ENCODE assay signal across 8 cellular contexts in genomic region chr11:94544832-94545640, GRCh38. TPM values are rescaled to one million over a fixed set of nuclear protein-coding genes. Genes with fewer than 3 reads are reported as not detected.
DNase-seq lines count a peak whose midpoint lies in the region; ATAC-seq and TF ChIP-seq lines count a peak whose summit lies in the region.

No MANE protein-coding gene starts in this region.

- H3K27me3 ChIP-seq in DOHH2 (ENCODE audit: control insufficient read depth, low read length), result no peaks in the 10 kb centered on the region
- H3K27me3 ChIP-seq in Peyer's patch, result no peaks in the 10 kb centered on the region

- POLR2A ChIA-PET in naive thymus-derived CD8-positive, alpha-beta T cell (lab: Charles Lee), result interaction anchor here (1.6 kb wide), 1 partner anchor 33 kb away, joined by 6 read pairs; the partner anchor contains the start of gene C11orf97

- TF ChIP-seq POLR2A in Peyer's patch (IDR thresholded peaks at IDR 0.05), result peak; percentile 19 to 40

- DNase-seq in Peyer's patch, result peak in 2 of 3 donors; percentile 70 to 77
- DNase-seq in epithelial cell of esophagus (ENCODE audit: low read depth), result peak; percentile 58
- DNase-seq in naive thymus-derived CD8-positive, alpha-beta T cell, result peak in 2 of 10 donors; percentile 5 to 19
- DNase-seq in OCI-M1 (lab: John Stamatoyannopoulos, UW), result no peak
- no peak for DNase-seq in NCI-H1048 (lab: John Stamatoyannopoulos, UW)

- peak overlapping the region; percentile 96 for H3K4me2 ChIP-seq in DOHH2 (ENCODE audit: low read length)

- H3K27ac Mint-ChIP-seq in naive thymus-derived CD8-positive, alpha-beta T cell, result peak overlapping the region in 8 of 10 donors; percentile 7 to 83 (median 48)

- H3K36me3 Mint-ChIP-seq in naive thymus-derived CD8-positive, alpha-beta T cell, result peaks cover 0 to 2% (median 0%) of the 10 kb centered on the region in 3 donors

- ATAC-seq in naive thymus-derived CD8-positive, alpha-beta T cell, result no peak
- ATAC-seq in GM18909 (IDR thresholded peaks at IDR 0.05; ENCODE audit: poor library complexity, unreplicated experiment), result no peak
- ATAC-seq in activated CD4-positive, CD25-positive, alpha-beta regulatory T cell treated with anti-CD3 and anti-CD28 coated beads, Interleukin-2, amount 50 U/mL, for 24 hours, result no peak

- no peaks in the 10 kb centered on the region for H3K36me3 ChIP-seq in DOHH2 (ENCODE audit: control insufficient read depth, low read length)
- H3K36me3 ChIP-seq in Peyer's patch, result no peaks in the 10 kb centered on the region

- H3K9me2 ChIP-seq in DOHH2 (replicated peaks; ENCODE audit: control insufficient read depth, low read length), result no peaks in the 10 kb centered on the region

- no peaks in the 10 kb centered on the region for H3K27me3 Mint-ChIP-seq in naive thymus-derived CD8-positive, alpha-beta T cell

- no peaks in the 10 kb centered on the region for H3K9me3 ChIP-seq in DOHH2 (ENCODE audit: control insufficient read depth, insufficient read depth, low read length)
- H3K9me3 ChIP-seq in Peyer's patch, result no peaks in the 10 kb centered on the region

- peak overlapping the region; percentile 64 to 94 (median 78) for H3K4me3 Mint-ChIP-seq in naive thymus-derived CD8-positive, alpha-beta T cell

- H3K9me3 Mint-ChIP-seq in naive thymus-derived CD8-positive, alpha-beta T cell, result no peaks in the 10 kb centered on the region

- no peaks in the 10 kb centered on the region; the same call in 1 of the 2 replicates for H3K79me2 ChIP-seq in DOHH2 (ENCODE audit: control insufficient read depth, low read length)

- H3F3A ChIP-seq in DOHH2 (ENCODE audit: control insufficient read depth, insufficient read depth), result no peaks in the 10 kb centered on the region

- TF ChIP-seq CTCF in DOHH2 (IDR thresholded peaks at IDR 0.05; ENCODE audit: low read depth, low read length, poor library complexity, severe bottlenecking) (no peak), Peyer's patch (IDR thresholded peaks at IDR 0.05) (no peak), epithelial cell of esophagus (IDR thresholded peaks at IDR 0.05; ENCODE audit: insufficient read depth, low read depth, low read length, missing control alignments) (no peak)

- H3K4me1 ChIP-seq in DOHH2 (ENCODE audit: control insufficient read depth, low read length), result peaks cover 24% of the 10 kb centered on the region
- H3K4me1 ChIP-seq in Peyer's patch, result peaks cover 0 to 53% (median 2%) of the 10 kb centered on the region in 4 donors

- peaks cover 27 to 53% (median 45%) of the 10 kb centered on the region in 4 donors for H3K4me1 Mint-ChIP-seq in naive thymus-derived CD8-positive, alpha-beta T cell

- H3K27ac ChIP-seq in DOHH2 (ENCODE audit: low read depth, low read length) (no peak overlapping the region), Peyer's patch (peak overlapping the region; percentile 91 to 98 (median 95))

- H4K20me1 ChIP-seq in DOHH2 (ENCODE audit: control insufficient read depth, insufficient read depth, low read depth, low read length), result no peaks in the 10 kb centered on the region; the same call in 1 of the 2 replicates

- H3K4me3 ChIP-seq in DOHH2 (ENCODE audit: low read length) (peak overlapping the region; percentile 7; the same call in 1 of the 2 replicates), Peyer's patch (peak overlapping the region; percentile 69 to 85 (median 78)), epithelial cell of esophagus (ENCODE audit: low read length) (no peak overlapping the region)

RNA-seq across cellular contexts. Expression of gene FUT4, which starts 1.3 kb away (rescaled TPM):
- 10 to 100 TPM in 3 of 4 donors, 1 to 10 TPM in 1; 9.1 to 34.3 (median 25.4) TPM for total RNA-seq in Peyer's patch
- total RNA-seq in naive thymus-derived CD8-positive, alpha-beta T cell, result 1 to 10 TPM; 5.5 to 5.6 TPM
- 1 to 10 TPM; 1.2 to 1.6 (median 1.2) TPM for polyA plus RNA-seq in naive thymus-derived CD8-positive, alpha-beta T cell

RNA-seq across cellular contexts. Expression of gene PIWIL4, which starts 22.1 kb away (rescaled TPM):
- 10 to 100 TPM in 3 of 4 donors, 1 to 10 TPM in 1; 5.0 to 20.4 (median 14.5) TPM for total RNA-seq in Peyer's patch
- 1 to 10 TPM; 1.5 to 1.6 TPM for total RNA-seq in naive thymus-derived CD8-positive, alpha-beta T cell
- under 1 TPM in 1 of 3 donors, not detected in 2; 0.98 TPM for polyA plus RNA-seq in naive thymus-derived CD8-positive, alpha-beta T cell

RNA-seq across cellular contexts. Expression of gene C11orf97, which starts 32.8 kb away (rescaled TPM):
- not detected for total RNA-seq in Peyer's patch
- total RNA-seq in naive thymus-derived CD8-positive, alpha-beta T cell, result not detected
- polyA plus RNA-seq in naive thymus-derived CD8-positive, alpha-beta T cell, result not detected

RNA-seq across cellular contexts. Expression of gene ANKRD49, which starts 51.3 kb away (rescaled TPM):
- 10 to 100 TPM; 17.3 to 49.5 (median 20.7) TPM for total RNA-seq in Peyer's patch
- 10 to 100 TPM; 61.3 to 64.1 TPM for total RNA-seq in naive thymus-derived CD8-positive, alpha-beta T cell
- 10 to 100 TPM; 26.6 to 44.9 (median 30.9) TPM for polyA plus RNA-seq in naive thymus-derived CD8-positive, alpha-beta T cell

RNA-seq across cellular contexts. Expression of gene MRE11, which starts 51.4 kb away (rescaled TPM):
- total RNA-seq in Peyer's patch, result 10 to 100 TPM in 3 of 4 donors, 1 to 10 TPM in 1; 9.7 to 38.0 (median 14.1) TPM
- total RNA-seq in naive thymus-derived CD8-positive, alpha-beta T cell, result 10 to 100 TPM; 38.8 to 43.5 TPM
- polyA plus RNA-seq in naive thymus-derived CD8-positive, alpha-beta T cell, result 10 to 100 TPM; 10.3 to 15.8 (median 11.2) TPM

Comparison
In these comparisons a context has a peak if more than half of its experiments do, and no peak if none do; other contexts are left out.
1. DNase-seq: peak in Peyer's patch (2 of 3) and epithelial cell of esophagus (single experiment); none in OCI-M1 (single experiment) and NCI-H1048 (single experiment).